Comparison of ENCODE assay signal across 21 cellular contexts in the genomic region with DNA sequence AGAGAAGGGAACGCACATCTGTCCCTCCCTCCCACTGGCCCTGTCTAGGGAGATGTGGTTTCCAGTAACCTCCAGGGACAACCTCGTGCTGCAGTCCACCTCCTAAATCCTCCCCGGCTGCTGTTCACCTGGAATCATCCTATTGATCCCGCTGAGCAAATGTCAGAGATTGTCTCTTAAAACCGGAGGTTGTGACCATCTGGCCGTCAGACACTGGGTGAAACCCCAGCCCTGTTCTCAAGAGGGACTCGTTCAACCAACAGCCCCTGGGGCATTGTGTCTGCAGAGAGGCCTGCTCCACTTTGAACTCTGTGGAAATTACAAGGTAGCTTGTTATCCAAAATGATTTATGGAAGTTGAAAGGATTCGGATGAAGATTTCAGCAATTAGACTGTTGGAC.
"Had no signal": no experiment of that assay in that cellular context is flagged by ENCODE, and none has a peak within 500 bp of the region (broad histone marks: within the 10 kb centered on the region; RNA-seq: fewer than 3 reads in every experiment).

No MANE protein-coding gene starts in this region.

- H3K4me3 Mint-ChIP-seq: naive B cell; nephron; stimulated activated effector memory CD8-positive, alpha-beta T cell treated with anti-CD3 and anti-CD28 coated beads, Interleukin-12 subunit alpha, Interleukin-12 subunit beta, amount 100 ng/mL, for 72 hours had no signal

- FAIRE-seq: keratinocyte had no signal

- H3K27ac Mint-ChIP-seq: naive B cell; nephron; stimulated activated effector memory CD8-positive, alpha-beta T cell treated with anti-CD3 and anti-CD28 coated beads, Interleukin-12 subunit alpha, Interleukin-12 subunit beta, amount 100 ng/mL, for 72 hours had no signal

- H3K4me3 ChIP-seq: esophagus muscularis mucosa, gastrocnemius medialis, psoas muscle, right lobe of liver, suprapubic skin, thyroid gland, upper lobe of left lung, uterus had no signal

- H3K4me1 ChIP-seq: esophagus muscularis mucosa, gastrocnemius medialis, psoas muscle, right lobe of liver, suprapubic skin, thyroid gland, upper lobe of left lung, uterus had no signal

- H3K9me3 ChIP-seq: gastrocnemius medialis, neutrophil, psoas muscle, right lobe of liver, suprapubic skin, thyroid gland, upper lobe of left lung, uterus had no signal

- H3K36me3 ChIP-seq: esophagus muscularis mucosa, gastrocnemius medialis, neutrophil, right lobe of liver, suprapubic skin, thyroid gland, upper lobe of left lung, uterus had no signal

- DNase-seq: effector memory CD4-positive, alpha-beta T cell; gastrocnemius medialis; left colon; mesendoderm; naive B cell; psoas muscle; retina; right lobe of liver; stimulated activated CD4-positive, alpha-beta T cell treated with anti-CD3 and anti-CD28 coated beads, Interleukin-4, amount 100 ng/mL, for 1 hour; stimulated activated CD8-positive, alpha-beta memory T cell treated with anti-CD3 and anti-CD28 coated beads, Interleukin-4, amount 100 ng/mL, for 48 hours; stimulated activated naive CD8-positive, alpha-beta T cell treated with anti-CD3 and anti-CD28 coated beads, Interleukin-15, Interleukin-2, amounts not matched to agents 100 U/mL and 50 U/mL, for 24 hours; thyroid gland; upper lobe of left lung; uterus had no signal

- H3K27ac ChIP-seq: epithelial cell of prostate, esophagus muscularis mucosa, gastrocnemius medialis, neutrophil, psoas muscle, right lobe of liver, suprapubic skin, thyroid gland, upper lobe of left lung, uterus had no signal

- ATAC-seq: gastrocnemius medialis; left colon; psoas muscle; right lobe of liver; stimulated activated effector memory CD8-positive, alpha-beta T cell treated with anti-CD3 and anti-CD28 coated beads, Interleukin-12 subunit alpha, Interleukin-12 subunit beta, amount 100 ng/mL, for 72 hours; stimulated activated naive CD8-positive, alpha-beta T cell treated with anti-CD3 and anti-CD28 coated beads, Interleukin-15, Interleukin-2, amounts not matched to agents 100 U/mL and 50 U/mL, for 24 hours had no signal

- H3K9me3 Mint-ChIP-seq: nephron; stimulated activated effector memory CD8-positive, alpha-beta T cell treated with anti-CD3 and anti-CD28 coated beads, Interleukin-12 subunit alpha, Interleukin-12 subunit beta, amount 100 ng/mL, for 72 hours had no signal

- H3K27me3 ChIP-seq: gastrocnemius medialis, right lobe of liver, thyroid gland, upper lobe of left lung, uterus had no signal

- H3K36me3 Mint-ChIP-seq: naive B cell; stimulated activated effector memory CD8-positive, alpha-beta T cell treated with anti-CD3 and anti-CD28 coated beads, Interleukin-12 subunit alpha, Interleukin-12 subunit beta, amount 100 ng/mL, for 72 hours had no signal

- H3K4me1 Mint-ChIP-seq: naive B cell; nephron; stimulated activated effector memory CD8-positive, alpha-beta T cell treated with anti-CD3 and anti-CD28 coated beads, Interleukin-12 subunit alpha, Interleukin-12 subunit beta, amount 100 ng/mL, for 72 hours had no signal
